25 cellular contexts compared by ENCODE assay signal in the genomic region with DNA sequence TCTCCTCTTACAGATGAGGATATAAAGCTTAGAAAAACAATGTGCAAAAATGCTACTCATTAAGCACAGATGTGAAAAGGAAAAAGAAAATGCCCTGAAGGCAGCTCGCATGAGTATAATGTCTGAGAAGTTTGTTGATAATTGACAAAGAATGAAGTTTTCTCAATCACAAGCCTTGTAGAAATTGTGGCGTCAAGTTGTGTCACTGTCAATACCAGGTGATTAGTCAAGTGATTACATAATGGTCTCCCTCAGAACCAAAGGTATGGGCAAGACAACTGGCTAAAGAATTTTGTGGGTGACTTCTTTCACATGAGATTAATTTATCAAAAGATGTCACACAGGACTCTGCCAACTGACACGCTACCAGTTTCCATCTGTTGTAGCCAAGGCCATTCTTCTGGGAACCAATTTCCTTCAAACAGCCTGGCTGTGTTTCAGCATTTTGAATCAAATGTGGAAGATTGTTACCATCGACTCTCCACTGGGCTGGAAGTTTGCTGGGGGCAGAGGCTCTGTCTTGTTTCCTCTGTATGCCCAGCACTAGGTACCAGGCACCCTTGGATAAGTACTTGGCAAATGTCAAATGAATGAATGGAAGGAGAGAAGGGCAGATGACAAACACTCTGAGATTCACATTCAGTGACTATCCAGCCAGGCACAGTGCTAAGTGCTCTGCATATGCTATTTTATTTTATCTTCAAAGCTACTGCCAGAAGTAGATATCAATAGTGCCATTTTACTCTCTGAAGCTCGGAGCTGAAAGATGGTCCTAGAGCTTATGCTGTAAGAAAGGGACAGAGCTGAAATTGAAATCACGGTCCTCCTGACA. TPM values are rescaled to one million over a fixed set of nuclear protein-coding genes. Genes with fewer than 3 reads are reported as not detected.
DNase-seq lines count a peak whose midpoint lies in the region; FAIRE-seq and TF ChIP-seq lines count a peak whose summit lies in the region.
"Had no signal": no experiment of that assay in that cellular context is flagged by ENCODE, and none has a peak within 500 bp of the region (broad histone marks: within the 10 kb centered on the region; RNA-seq: fewer than 3 reads in every experiment).

No MANE protein-coding gene starts in this region.

- CTCF ChIA-PET in Caco-2 (lab: Charles Lee) = interaction anchor here (0.7 kb wide), 1 partner anchor 328 kb away, joined by 4 read pairs; no protein-coding TSS in a partner anchor

- H3K4me3 ChIP-seq in Caco-2 (ENCODE audit: low read depth, low read length) (no peak overlapping the region), osteoblast (ENCODE audit: insufficient read depth, low read length) (no peak overlapping the region), right atrium auricular region (no peak overlapping the region)
- H3K4me3 ChIP-seq: gastrocnemius medialis, pancreas, thyroid gland had no signal

- no peaks in the 10 kb centered on the region for H3K36me3 ChIP-seq in Caco-2 (ENCODE audit: control insufficient read depth, insufficient read depth, low read length)
- no peaks in the 10 kb centered on the region for H3K36me3 ChIP-seq in osteoblast (ENCODE audit: insufficient read depth, low read length)
- H3K36me3 ChIP-seq in right atrium auricular region = no peaks in the 10 kb centered on the region
- H3K36me3 ChIP-seq: gastrocnemius medialis, pancreas, thyroid gland had no signal

- peak overlapping the region; percentile 26 for H3K27ac Mint-ChIP-seq in Caco-2 (ENCODE audit: unreplicated experiment)
- H3K27ac Mint-ChIP-seq: activated CD4-positive, alpha-beta T cell treated with anti-CD3 and anti-CD28 coated beads, Interleukin-2, amount 10 ng/mL, durations not matched to agents 7 days and 5 days; activated naive CD8-positive, alpha-beta T cell treated with anti-CD3 and anti-CD28 coated beads for 36 hours; CD8-positive, alpha-beta T cell; IgD-negative memory B cell had no signal

- peaks cover 46% of the 10 kb centered on the region for H3K4me1 ChIP-seq in Caco-2
- peaks cover 36% of the 10 kb centered on the region for H3K4me1 ChIP-seq in osteoblast (ENCODE audit: insufficient read depth, low read length)
- no peaks in the 10 kb centered on the region for H3K4me1 ChIP-seq in right atrium auricular region
- H3K4me1 ChIP-seq: pancreas, thyroid gland had no signal

- H3K9me3 ChIP-seq in Caco-2 = no peaks in the 10 kb centered on the region
- no peaks in the 10 kb centered on the region for H3K9me3 ChIP-seq in osteoblast (ENCODE audit: low read depth, low read length)
- H3K9me3 ChIP-seq in right atrium auricular region = no peaks in the 10 kb centered on the region
- H3K9me3 ChIP-seq: gastrocnemius medialis, pancreas, thyroid gland had no signal

- DNase-seq in Caco-2 = no peak
- peak; percentile 9 for DNase-seq in RCC 7860 (ENCODE audit: low spot score)
- peak; percentile 48 for DNase-seq in epithelial cell of prostate (ENCODE audit: low read depth, low spot score)
- peak; percentile 6 for DNase-seq in osteoblast (ENCODE audit: insufficient read length, low spot score, missing footprints)
- DNase-seq in stimulated activated CD4-positive, alpha-beta T cell treated with anti-CD3 and anti-CD28 coated beads, Interleukin-15, amount 100 ng/mL, for 24 hours = no peak
- no peak for DNase-seq in right atrium auricular region (ENCODE audit: low spot score)
- DNase-seq in anterior cingulate cortex (lab: John Stamatoyannopoulos, UW) = no peak
- DNase-seq in GM13977 (ENCODE audit: low spot score) = no peak
- DNase-seq: activated CD4-positive, alpha-beta T cell treated with anti-CD3 and anti-CD28 coated beads, Interleukin-2, amount 10 ng/mL, durations not matched to agents 7 days and 5 days; activated naive CD8-positive, alpha-beta T cell treated with anti-CD3 and anti-CD28 coated beads for 36 hours; CD8-positive, alpha-beta T cell; dermis blood vessel endothelial cell; DND-41; gastrocnemius medialis; kidney glomerular epithelial cell; mesendoderm; naive thymus-derived CD4-positive, alpha-beta T cell; NCI-H187; NCI-H345; pancreas; PC-3; stimulated activated naive CD4-positive, alpha-beta T cell; T-helper 1 cell; thyroid gland had no signal

- H3K27ac ChIP-seq in epithelial cell of prostate (peak overlapping the region; percentile 11), osteoblast (ENCODE audit: low read depth, low read length) (no peak overlapping the region), right atrium auricular region (no peak overlapping the region)
- H3K27ac ChIP-seq: gastrocnemius medialis, pancreas, thyroid gland had no signal

- FAIRE-seq in RCC 7860 (lab: Jason Lieb, UNC) = no peak
- FAIRE-seq: pancreas had no signal

- in situ Hi-C loops in GM13977 (cut with MboI; ENCODE audit: low pct_unique_long_range_greater_than_20kb, low sequenced_read_pairs, unreplicated experiment) = loop anchor here (10.0 kb wide), 1 partner anchor 473 kb away; no protein-coding TSS in a partner anchor

- no peaks in the 10 kb centered on the region for H4K20me1 ChIP-seq in osteoblast (ENCODE audit: insufficient read depth, low read length)

- H3K4me1 Mint-ChIP-seq in Caco-2 (ENCODE audit: low read depth, unreplicated experiment) = peaks cover 21% of the 10 kb centered on the region

- H3K4me2 ChIP-seq in osteoblast (ENCODE audit: insufficient read depth, low read length) = no peak overlapping the region

- peaks cover 6% of the 10 kb centered on the region for H3K36me3 Mint-ChIP-seq in Caco-2 (ENCODE audit: insufficient read depth, unreplicated experiment)
- H3K36me3 Mint-ChIP-seq: activated naive CD8-positive, alpha-beta T cell treated with anti-CD3 and anti-CD28 coated beads for 36 hours; CD8-positive, alpha-beta T cell; IgD-negative memory B cell; naive thymus-derived CD4-positive, alpha-beta T cell had no signal

- no peaks in the 10 kb centered on the region for H3K27me3 Mint-ChIP-seq in Caco-2 (ENCODE audit: insufficient read depth, unreplicated experiment)

- TF ChIP-seq CTCF in Caco-2 (IDR thresholded peaks at IDR 0.05; ENCODE audit: insufficient read depth in 1 of 2, low read depth in 1 of 2, low read length in 1 of 2, severe bottlenecking in 1 of 2, unreplicated experiment in 1 of 2) (no peak), osteoblast (IDR thresholded peaks at IDR 0.05; ENCODE audit: extremely low read depth, low read depth, low read length) (no peak), right atrium auricular region (IDR thresholded peaks at IDR 0.05) (no peak), GM13977 (IDR thresholded peaks at IDR 0.05; ENCODE audit: extremely low read depth, insufficient read depth, missing control alignments) (no peak)

- peaks cover 29% of the 10 kb centered on the region for H3K79me2 ChIP-seq in osteoblast (ENCODE audit: insufficient read depth, low read length)

- POLR2A ChIA-PET in Caco-2 (lab: Charles Lee) = no interaction called here

- no TSS peak for BruUV-seq in Caco-2 (replicated peaks; lab: Mats Ljungman, UMichigan)

- H3K9me3 Mint-ChIP-seq in Caco-2 (ENCODE audit: unreplicated experiment) = no peaks in the 10 kb centered on the region
- H3K9me3 Mint-ChIP-seq: activated CD4-positive, alpha-beta T cell treated with anti-CD3 and anti-CD28 coated beads, Interleukin-2, amount 10 ng/mL, durations not matched to agents 7 days and 5 days; activated naive CD8-positive, alpha-beta T cell treated with anti-CD3 and anti-CD28 coated beads for 36 hours; CD8-positive, alpha-beta T cell; IgD-negative memory B cell had no signal

- H2AFZ ChIP-seq in osteoblast (ENCODE audit: low read length) = no peak overlapping the region

- H3K27me3 ChIP-seq in Caco-2 (replicated peaks; ENCODE audit: control insufficient read depth, insufficient read depth, low read length) (no peaks in the 10 kb centered on the region), osteoblast (ENCODE audit: insufficient read depth, low read length) (no peaks in the 10 kb centered on the region), right atrium auricular region (no peaks in the 10 kb centered on the region)
- H3K27me3 ChIP-seq: pancreas, thyroid gland had no signal

- intact Hi-C loops in Caco-2 (cut with micrococcal nuclease; ENCODE audit: unreplicated experiment) = no loop called here

- no peak overlapping the region for H3K4me3 Mint-ChIP-seq in Caco-2 (ENCODE audit: unreplicated experiment)
- H3K4me3 Mint-ChIP-seq: activated CD4-positive, alpha-beta T cell treated with anti-CD3 and anti-CD28 coated beads, Interleukin-2, amount 10 ng/mL, durations not matched to agents 7 days and 5 days; activated naive CD8-positive, alpha-beta T cell treated with anti-CD3 and anti-CD28 coated beads for 36 hours; CD8-positive, alpha-beta T cell; IgD-negative memory B cell; naive thymus-derived CD4-positive, alpha-beta T cell had no signal

RNA-seq across cellular contexts. Expression of gene FN1, which starts 5.9 kb away (rescaled TPM):
- 3,805 and 3,872 TPM in 2 replicates for total RNA-seq in Caco-2 (2022)
- 18,025 and 18,800 TPM in 2 replicates for total RNA-seq in osteoblast
- total RNA-seq in right atrium auricular region = 1,000 to 10,000 TPM in 1 of 2 donors, 100 to 1,000 TPM in 1; 369 to 1,092 TPM
- total RNA-seq: CD8-positive, alpha-beta T cell had no signal

Comparison
In these comparisons a context has a peak if more than half of its experiments do, and no peak if none do; other contexts are left out.
1. DNase-seq: peak in RCC 7860 (single experiment), epithelial cell of prostate (single experiment) and osteoblast (single experiment); none in Caco-2 (0 of 2), stimulated activated CD4-positive, alpha-beta T cell treated with anti-CD3 and anti-CD28 coated beads, Interleukin-15, amount 100 ng/mL, for 24 hours (single experiment), right atrium auricular region (single experiment), anterior cingulate cortex (0 of 58) and GM13977 (single experiment).